ENCODE assay signal across 1 cellular context in genomic region chr14:23910876-23911210, GRCh38.
TF ChIP-seq lines count a peak whose summit lies in the region.

No MANE protein-coding gene starts in this region.

TF ChIP-seq in HepG2, 621 proteins besides CTCF, POLR2A, EP300 and RAD21:
- no peak for TF ChIP-seq NPAS2 (CRISPR knock-in tag; IDR thresholded peaks at IDR 0.05; ENCODE audit: borderline replicate concordance)
- no peak for TF ChIP-seq ELF3 (CRISPR knock-in tag; IDR thresholded peaks at IDR 0.05)
- peak; percentile 1; the same call in 1 of the 2 replicates for TF ChIP-seq TEAD2 (CRISPR knock-in tag; IDR thresholded peaks at IDR 0.05)
- TF ChIP-seq SRY (CRISPR knock-in tag; IDR thresholded peaks at IDR 0.05): 0 out of 2 replicates have a peak, but pooled peaks have one; percentile 5
- TF ChIP-seq ZBTB14 (CRISPR knock-in tag; IDR thresholded peaks at IDR 0.05): no peak
- TF ChIP-seq, protein P1, sequence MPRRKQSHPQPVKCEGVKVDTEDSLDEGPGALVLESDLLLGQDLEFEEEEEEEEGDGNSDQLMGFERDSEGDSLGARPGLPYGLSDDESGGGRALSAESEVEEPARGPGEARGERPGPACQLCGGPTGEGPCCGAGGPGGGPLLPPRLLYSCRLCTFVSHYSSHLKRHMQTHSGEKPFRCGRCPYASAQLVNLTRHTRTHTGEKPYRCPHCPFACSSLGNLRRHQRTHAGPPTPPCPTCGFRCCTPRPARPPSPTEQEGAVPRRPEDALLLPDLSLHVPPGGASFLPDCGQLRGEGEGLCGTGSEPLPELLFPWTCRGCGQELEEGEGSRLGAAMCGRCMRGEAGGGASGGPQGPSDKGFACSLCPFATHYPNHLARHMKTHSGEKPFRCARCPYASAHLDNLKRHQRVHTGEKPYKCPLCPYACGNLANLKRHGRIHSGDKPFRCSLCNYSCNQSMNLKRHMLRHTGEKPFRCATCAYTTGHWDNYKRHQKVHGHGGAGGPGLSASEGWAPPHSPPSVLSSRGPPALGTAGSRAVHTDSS (CRISPR knock-in tag; conservative IDR thresholded peaks at IDR 0.05): no peak
- TF ChIP-seq ZNF737 (CRISPR knock-in tag; IDR thresholded peaks at IDR 0.05; ENCODE audit: borderline replicate concordance): 0 out of 2 replicates have a peak, but pooled peaks have one; percentile 7
- TF ChIP-seq, protein P2, sequence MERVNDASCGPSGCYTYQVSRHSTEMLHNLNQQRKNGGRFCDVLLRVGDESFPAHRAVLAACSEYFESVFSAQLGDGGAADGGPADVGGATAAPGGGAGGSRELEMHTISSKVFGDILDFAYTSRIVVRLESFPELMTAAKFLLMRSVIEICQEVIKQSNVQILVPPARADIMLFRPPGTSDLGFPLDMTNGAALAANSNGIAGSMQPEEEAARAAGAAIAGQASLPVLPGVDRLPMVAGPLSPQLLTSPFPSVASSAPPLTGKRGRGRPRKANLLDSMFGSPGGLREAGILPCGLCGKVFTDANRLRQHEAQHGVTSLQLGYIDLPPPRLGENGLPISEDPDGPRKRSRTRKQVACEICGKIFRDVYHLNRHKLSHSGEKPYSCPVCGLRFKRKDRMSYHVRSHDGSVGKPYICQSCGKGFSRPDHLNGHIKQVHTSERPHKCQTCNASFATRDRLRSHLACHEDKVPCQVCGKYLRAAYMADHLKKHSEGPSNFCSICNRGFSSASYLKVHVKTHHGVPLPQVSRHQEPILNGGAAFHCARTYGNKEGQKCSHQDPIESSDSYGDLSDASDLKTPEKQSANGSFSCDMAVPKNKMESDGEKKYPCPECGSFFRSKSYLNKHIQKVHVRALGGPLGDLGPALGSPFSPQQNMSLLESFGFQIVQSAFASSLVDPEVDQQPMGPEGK (CRISPR knock-in tag; IDR thresholded peaks at IDR 0.05): no peak
- peak; percentile 21; the same call in 1 of the 2 replicates for TF ChIP-seq ZNF501 (CRISPR knock-in tag; IDR thresholded peaks at IDR 0.05)
- TF ChIP-seq KMT2A (CRISPR knock-in tag; IDR thresholded peaks at IDR 0.05): peak; percentile 38; the same call in 1 of the 2 replicates
- 0 out of 2 replicates have a peak, but pooled peaks have one; percentile 5 for TF ChIP-seq ZNF350 (CRISPR knock-in tag; IDR thresholded peaks at IDR 0.05; ENCODE audit: borderline replicate concordance, low read depth)
- TF ChIP-seq YEATS2 (CRISPR knock-in tag; IDR thresholded peaks at IDR 0.05; ENCODE audit: borderline replicate concordance): peak; percentile 9; the same call in 1 of the 2 replicates
- TF ChIP-seq, protein P3, sequence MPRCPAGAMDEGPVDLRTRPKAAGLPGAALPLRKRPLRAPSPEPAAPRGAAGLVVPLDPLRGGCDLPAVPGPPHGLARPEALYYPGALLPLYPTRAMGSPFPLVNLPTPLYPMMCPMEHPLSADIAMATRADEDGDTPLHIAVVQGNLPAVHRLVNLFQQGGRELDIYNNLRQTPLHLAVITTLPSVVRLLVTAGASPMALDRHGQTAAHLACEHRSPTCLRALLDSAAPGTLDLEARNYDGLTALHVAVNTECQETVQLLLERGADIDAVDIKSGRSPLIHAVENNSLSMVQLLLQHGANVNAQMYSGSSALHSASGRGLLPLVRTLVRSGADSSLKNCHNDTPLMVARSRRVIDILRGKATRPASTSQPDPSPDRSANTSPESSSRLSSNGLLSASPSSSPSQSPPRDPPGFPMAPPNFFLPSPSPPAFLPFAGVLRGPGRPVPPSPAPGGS (CRISPR knock-in tag; IDR thresholded peaks at IDR 0.05): peak; percentile 8; the same call in 1 of the 2 replicates
- TF ChIP-seq, protein P4, sequence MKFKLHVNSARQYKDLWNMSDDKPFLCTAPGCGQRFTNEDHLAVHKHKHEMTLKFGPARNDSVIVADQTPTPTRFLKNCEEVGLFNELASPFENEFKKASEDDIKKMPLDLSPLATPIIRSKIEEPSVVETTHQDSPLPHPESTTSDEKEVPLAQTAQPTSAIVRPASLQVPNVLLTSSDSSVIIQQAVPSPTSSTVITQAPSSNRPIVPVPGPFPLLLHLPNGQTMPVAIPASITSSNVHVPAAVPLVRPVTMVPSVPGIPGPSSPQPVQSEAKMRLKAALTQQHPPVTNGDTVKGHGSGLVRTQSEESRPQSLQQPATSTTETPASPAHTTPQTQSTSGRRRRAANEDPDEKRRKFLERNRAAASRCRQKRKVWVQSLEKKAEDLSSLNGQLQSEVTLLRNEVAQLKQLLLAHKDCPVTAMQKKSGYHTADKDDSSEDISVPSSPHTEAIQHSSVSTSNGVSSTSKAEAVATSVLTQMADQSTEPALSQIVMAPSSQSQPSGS (CRISPR knock-in tag; IDR thresholded peaks at IDR 0.05): no peak
- peak; percentile 12; the same call in 1 of the 2 replicates for TF ChIP-seq RELA (CRISPR knock-in tag; IDR thresholded peaks at IDR 0.05)
- TF ChIP-seq ZNF619 (CRISPR knock-in tag; IDR thresholded peaks at IDR 0.05): 0 out of 2 replicates have a peak, but pooled peaks have one; percentile 14
- 0 out of 2 replicates have a peak, but pooled peaks have one; percentile 7 for TF ChIP-seq MIER3 (CRISPR knock-in tag; IDR thresholded peaks at IDR 0.05; ENCODE audit: borderline replicate concordance)
- 0 out of 2 replicates have a peak, but pooled peaks have one; percentile 4 for TF ChIP-seq ZNF567 (CRISPR knock-in tag; IDR thresholded peaks at IDR 0.05; ENCODE audit: borderline replicate concordance)
- no peak for TF ChIP-seq PAXIP1 (CRISPR knock-in tag; conservative IDR thresholded peaks at IDR 0.05)
- 0 out of 2 replicates have a peak, but pooled peaks have one; percentile 49 for TF ChIP-seq ZNF138 (CRISPR knock-in tag; IDR thresholded peaks at IDR 0.05; ENCODE audit: low read depth)
- 0 out of 2 replicates have a peak, but pooled peaks have one; percentile 46 for TF ChIP-seq SP4 (CRISPR knock-in tag; IDR thresholded peaks at IDR 0.05)
- peak; percentile 3; the same call in 1 of the 2 replicates for TF ChIP-seq IRF2 (CRISPR knock-in tag; IDR thresholded peaks at IDR 0.05)
- no peak for TF ChIP-seq TSC22D2 (CRISPR knock-in tag; IDR thresholded peaks at IDR 0.05; ENCODE audit: borderline replicate concordance)
